In genomic region chr4:68180858-68181531, GRCh38 we compare ENCODE assay signal across 20 cellular contexts. TPM values are rescaled to one million over a fixed set of nuclear protein-coding genes. Genes with fewer than 3 reads are reported as not detected.
A peak's percentile ranks its signal among the peaks of the same experiment; 100 is the strongest.
DNase-seq lines count a peak whose midpoint lies in the region; FAIRE-seq and TF ChIP-seq lines count a peak whose summit lies in the region.
"Had no signal": no experiment of that assay in that cellular context is flagged by ENCODE, and none has a peak within 500 bp of the region (broad histone marks: within the 10 kb centered on the region; RNA-seq: fewer than 3 reads in every experiment).

No MANE protein-coding gene starts in this region.

- peak overlapping the region; percentile 13 for H3K4me2 ChIP-seq in keratinocyte (ENCODE audit: control insufficient read depth, extremely low read depth, insufficient read depth, low read depth, low read length)

- H3K9me3 ChIP-seq in MG63 (no peaks in the 10 kb centered on the region), keratinocyte (ENCODE audit: control insufficient read depth, low read depth, low read length) (no peaks in the 10 kb centered on the region)
- H3K9me3 ChIP-seq: ovary had no signal

- H3K79me2 ChIP-seq in keratinocyte (ENCODE audit: control insufficient read depth, insufficient read depth, low read length) = no peaks in the 10 kb centered on the region

- peak; percentile 8 for DNase-seq in Caki2 (ENCODE audit: low read depth)
- DNase-seq in MG63 = peak; percentile 2
- DNase-seq in choroid plexus epithelial cell (ENCODE audit: low read depth) = peak; percentile 5
- peak; percentile 9 for DNase-seq in keratinocyte (ENCODE audit: low read depth, low spot score)
- no peak for DNase-seq in OCI-M2 (lab: John Stamatoyannopoulos, UW; ENCODE audit: unreplicated experiment)
- DNase-seq in HT-29 (ENCODE audit: low spot score) = no peak
- DNase-seq in activated effector memory CD4-positive, alpha-beta T cell treated with Interleukin-2 at 50 U/mL for 16 hours = no peak
- no peak for DNase-seq in dermis blood vessel endothelial cell
- DNase-seq: activated CD4-positive, alpha-beta T cell treated with anti-CD3 and anti-CD28 coated beads for 48 hours; activated gamma-delta T cell; CD8-positive, alpha-beta memory T cell; H7; KBM-7; NCI-H1105; NCI-H748 treated with DMSO at 0.1 percent for 48 hours; ovary; stimulated activated CD4-positive, alpha-beta T cell treated with anti-CD3 and anti-CD28 coated beads, Interleukin-2, amount 100 ng/mL, for 48 hours had no signal

- no peaks in the 10 kb centered on the region for H3K27me3 ChIP-seq in MG63
- no peaks in the 10 kb centered on the region for H3K27me3 ChIP-seq in keratinocyte (ENCODE audit: control insufficient read depth, extremely low read depth, insufficient read depth, low read length)
- H3K27me3 ChIP-seq: ovary had no signal

- no peak overlapping the region for H3K4me3 ChIP-seq in MG63
- H3K4me3 ChIP-seq in choroid plexus epithelial cell (ENCODE audit: low read depth, low read length) = no peak overlapping the region
- H3K4me3 ChIP-seq in keratinocyte (ENCODE audit: control insufficient read depth in 2 of 3, extremely low read depth in 1 of 3, insufficient read depth in 2 of 3, low read depth in 1 of 3, low read length in 3 of 3) = no peak overlapping the region
- H3K4me3 ChIP-seq: lung, ovary, SK-N-MC had no signal

- H3K9ac ChIP-seq in keratinocyte (ENCODE audit: control insufficient read depth, extremely low read depth, insufficient read depth, low read length) = no peak overlapping the region

- H2AFZ ChIP-seq in keratinocyte (ENCODE audit: control insufficient read depth, low read length) = peak overlapping the region; percentile 72

- FAIRE-seq in keratinocyte (lab: Jason Lieb, UNC) = peak; percentile 77

- no peak for TF ChIP-seq CTCF in choroid plexus epithelial cell (conservative IDR thresholded peaks at IDR 0.05; ENCODE audit: low read depth, low read length)
- no peak for TF ChIP-seq CTCF in keratinocyte (optimal IDR thresholded peaks at IDR 0.05 in 1 of 3, IDR thresholded peaks at IDR 0.05 in 1 of 3, conservative IDR thresholded peaks at IDR 0.05 in 1 of 3; ENCODE audit: extremely low read depth in 1 of 3, insufficient read depth in 2 of 3, low read length in 3 of 3)

- H3K36me3 ChIP-seq in MG63 = no peaks in the 10 kb centered on the region
- no peaks in the 10 kb centered on the region for H3K36me3 ChIP-seq in keratinocyte (ENCODE audit: control insufficient read depth in 2 of 2, extremely low read depth in 1 of 2, insufficient read depth in 2 of 2, low read length in 2 of 2)
- H3K36me3 ChIP-seq: ovary had no signal

- dilution Hi-C loops in keratinocyte (cut with MboI; ENCODE audit: extremely low pct_ligation_motif_present, low sequenced_read_pairs) = no loop called here

- H3K4me1 ChIP-seq in keratinocyte (ENCODE audit: control insufficient read depth, extremely low read depth, insufficient read depth, low read length) = peaks cover 8% of the 10 kb centered on the region

- no peaks in the 10 kb centered on the region for H3K9me1 ChIP-seq in keratinocyte (ENCODE audit: control insufficient read depth, extremely low read depth, insufficient read depth, low read length)

- no peaks in the 10 kb centered on the region for H4K20me1 ChIP-seq in keratinocyte (ENCODE audit: control insufficient read depth, extremely low read depth, insufficient read depth, low read length)

- no peak overlapping the region for H3K27ac ChIP-seq in keratinocyte (ENCODE audit: control insufficient read depth, insufficient read depth, low read length)
- H3K27ac ChIP-seq: ovary, SK-N-MC had no signal

- in situ Hi-C loops in Caki2 (cut with HindIII; ENCODE audit: low pct_unique_long_range_greater_than_20kb, low sequenced_read_pairs) = no loop called here

RNA-seq across cellular contexts. Expression of gene TMPRSS11F, which starts 51.3 kb away (rescaled TPM):
- not detected in 2 replicates for total RNA-seq in Caki2 (2014; rRNA removed; shearing (Covaris generic); ENCODE audit: low replicate concordance)
- not detected in 2 replicates for total RNA-seq in MG63 (2014; rRNA removed; shearing (Covaris generic); ENCODE audit: low replicate concordance)
- 0.56 to 3.1 TPM (median 1.2 TPM) in 3 replicates for polyA plus RNA-seq in keratinocyte
- 5.4 TPM for polyA plus RNA-seq in keratinocyte (2011; ENCODE audit: low read depth)
- 0.31 and 0.68 TPM in 2 replicates for polyA plus RNA-seq in keratinocyte (2011; cell fraction: cytosol; rRNA removed)
- polyA plus RNA-seq in keratinocyte (2011; cell fraction: nucleus; rRNA removed) = 2.1 and 3.7 TPM in 2 replicates
- 0.28 and 4.7 TPM in 2 replicates for polyA plus RNA-seq in keratinocyte (2012; ENCODE audit: low replicate concordance)
- polyA minus RNA-seq in keratinocyte = 0.56 to 3.3 TPM (median 1.4 TPM) in 3 replicates
- not detected for polyA minus RNA-seq in keratinocyte (2011; cell fraction: cytosol; rRNA and poly(A)+ RNA removed)
- 2.3 and 2.9 TPM in 2 replicates for polyA minus RNA-seq in keratinocyte (2011; cell fraction: nucleus; rRNA and poly(A)+ RNA removed)
- total RNA-seq in HT-29 (2014; rRNA removed; shearing (Covaris generic)) = not detected in 2 replicates
- total RNA-seq in dermis blood vessel endothelial cell = not detected in 2 replicates
- total RNA-seq: CD8-positive, alpha-beta memory T cell; H7; lung; ovary; urinary bladder had no signal
- polyA plus RNA-seq: CD8-positive, alpha-beta memory T cell; lung; ovary; urinary bladder had no signal

Comparison
In these comparisons a context has a peak if more than half of its experiments do, and no peak if none do; other contexts are left out.
1. DNase-seq: peak in Caki2 (single experiment), MG63 (single experiment), choroid plexus epithelial cell (single experiment) and keratinocyte (single experiment); none in OCI-M2 (single experiment), HT-29 (single experiment), activated effector memory CD4-positive, alpha-beta T cell treated with Interleukin-2 at 50 U/mL for 16 hours (single experiment) and dermis blood vessel endothelial cell (single experiment).